Comparison of ENCODE assay signal across 18 cellular contexts in genomic region chr16:73771196-73771595, GRCh38.
"Had no signal": no experiment of that assay in that cellular context is flagged by ENCODE, and none has a peak within 500 bp of the region (broad histone marks: within the 10 kb centered on the region; RNA-seq: fewer than 3 reads in every experiment).

No MANE protein-coding gene starts in this region.

- H3K36me3 ChIP-seq: left ventricle myocardium inferior, transverse colon, WERI-Rb-1 had no signal

- ATAC-seq: activated T-helper 17 cell treated with anti-CD3 and anti-CD28 coated beads, Interleukin-2, amount 50 U/mL, for 72 hours; esophagus mucosa; natural killer cell treated with Interleukin-12 subunit alpha and Interleukin-12 subunit beta and Interleukin-15 and Interleukin-18, amount 100 ng/mL, for 72 hours; stimulated activated naive B cell treated with anti-CD40 and anti-IgM and Interleukin-4, amounts not matched to agents 10 μg/mL and 1 μg/mL and 100 μg/mL, for 72 hours had no signal

- DNase-seq: activated CD4-positive, alpha-beta T cell treated with anti-CD3 and anti-CD28 coated beads, Interleukin-2, amount 50 U/mL, for 48 hours; activated naive CD4-positive, alpha-beta T cell treated with Interleukin-2 at 50 U/mL for 16 hours; caudate nucleus; foreskin fibroblast; hippocampal formation; left ventricle myocardium inferior; posterior cingulate gyrus; retina; stimulated activated CD4-positive, alpha-beta T cell treated with anti-CD3 and anti-CD28 coated beads, Interleukin-15, amount 100 ng/mL, for 24 hours; stimulated activated CD4-positive, alpha-beta T cell treated with anti-CD3 and anti-CD28 coated beads, Interleukin-4, amount 100 ng/mL, for 1 hour; stimulated activated naive B cell treated with anti-CD40 and anti-IgM and Interleukin-4, amounts not matched to agents 10 μg/mL and 1 μg/mL and 100 μg/mL, for 72 hours; transverse colon; WERI-Rb-1 had no signal

- H3K27me3 ChIP-seq: transverse colon had no signal

- H3K9me3 ChIP-seq: left ventricle myocardium inferior, transverse colon had no signal

- H3K27ac ChIP-seq: left ventricle myocardium inferior, transverse colon, WERI-Rb-1 had no signal

- H3K4me1 ChIP-seq: left ventricle myocardium inferior, transverse colon had no signal

- FAIRE-seq: colon, keratinocyte had no signal

- H3K4me3 ChIP-seq: left ventricle myocardium inferior, transverse colon had no signal
